In genomic region chr9:105316703-105317102, GRCh38 we compare ENCODE assay signal across 27 cellular contexts.
"Had no signal": no experiment of that assay in that cellular context is flagged by ENCODE, and none has a peak within 500 bp of the region (broad histone marks: within the 10 kb centered on the region; RNA-seq: fewer than 3 reads in every experiment).

No MANE protein-coding gene starts in this region.

- H3K9me3 ChIP-seq: gastroesophageal sphincter, heart left ventricle, left lung, prostate gland, right atrium auricular region, thoracic aorta, tibial nerve, upper lobe of right lung, uterus had no signal

- H3K4me1 ChIP-seq: gastroesophageal sphincter, heart left ventricle, left lung, parathyroid adenoma, prostate gland, right atrium auricular region, tibial nerve, upper lobe of right lung, uterus had no signal

- H3K27me3 Mint-ChIP-seq: naive B cell; natural killer cell treated with Interleukin-12 subunit alpha and Interleukin-12 subunit beta and Interleukin-15 and Interleukin-18, amount 100 ng/mL, for 72 hours; stimulated activated naive CD8-positive, alpha-beta T cell treated with anti-CD3 and anti-CD28 coated beads, Interleukin-15, amount 100 ng/mL, for 72 hours had no signal

- H2AFZ ChIP-seq: hepatocyte, neural progenitor cell, parathyroid adenoma had no signal

- H3K27me3 ChIP-seq: gastroesophageal sphincter, heart left ventricle, hepatocyte, left lung, neural progenitor cell, right atrium auricular region, tibial nerve, upper lobe of right lung, uterus had no signal

- H3K27ac ChIP-seq: gastroesophageal sphincter, heart left ventricle, hepatocyte, left lung, neural progenitor cell, parathyroid adenoma, prostate gland, right atrium auricular region, thoracic aorta, tibial nerve, upper lobe of right lung, uterus had no signal

- H3K4me2 ChIP-seq: hepatocyte, neural progenitor cell, smooth muscle cell had no signal

- H3K4me3 Mint-ChIP-seq: naive B cell; natural killer cell treated with Interleukin-12 subunit alpha and Interleukin-12 subunit beta and Interleukin-15 and Interleukin-18, amount 100 ng/mL, for 72 hours; neural progenitor cell; stimulated activated naive CD8-positive, alpha-beta T cell treated with anti-CD3 and anti-CD28 coated beads, Interleukin-15, amount 100 ng/mL, for 72 hours had no signal

- H3K36me3 Mint-ChIP-seq: natural killer cell treated with Interleukin-12 subunit alpha and Interleukin-12 subunit beta and Interleukin-15 and Interleukin-18, amount 100 ng/mL, for 72 hours had no signal

- H3K4me3 ChIP-seq: gastroesophageal sphincter, heart left ventricle, hepatocyte, left lung, neural progenitor cell, prostate gland, right atrium auricular region, smooth muscle cell, thoracic aorta, tibial nerve, upper lobe of right lung, uterus had no signal

- DNase-seq: cortex of kidney; effector CD4-positive, alpha-beta T cell; heart left ventricle; kidney; left cardiac atrium; left lung; mammary epithelial cell; naive B cell; stimulated activated CD4-positive, alpha-beta T cell treated with anti-CD3 and anti-CD28 coated beads, Interleukin-12 subunit alpha, Interleukin-12 subunit beta, amount 100 ng/mL, for 4 hours; stimulated activated CD4-positive, alpha-beta T cell treated with anti-CD3 and anti-CD28 coated beads, Interleukin-1b, Interleukin-23, amount 100 ng/mL, for 48 hours; stimulated activated CD4-positive, alpha-beta T cell treated with anti-CD3 and anti-CD28 coated beads, Interleukin-4, amount 100 ng/mL, for 1 hour; stimulated activated CD8-positive, alpha-beta memory T cell treated with anti-CD3 and anti-CD28 coated beads, Interleukin-4, amount 100 ng/mL, for 48 hours; stimulated activated naive CD4-positive, alpha-beta T cell; stimulated activated naive CD8-positive, alpha-beta T cell treated with anti-CD3 and anti-CD28 coated beads, Interleukin-15, amount 100 ng/mL, for 72 hours; upper lobe of right lung; uterus had no signal

- H3K27ac Mint-ChIP-seq: natural killer cell treated with Interleukin-12 subunit alpha and Interleukin-12 subunit beta and Interleukin-15 and Interleukin-18, amount 100 ng/mL, for 72 hours; neural progenitor cell; stimulated activated naive CD8-positive, alpha-beta T cell treated with anti-CD3 and anti-CD28 coated beads, Interleukin-15, amount 100 ng/mL, for 72 hours had no signal

- H3K9me3 Mint-ChIP-seq: naive B cell; natural killer cell treated with Interleukin-12 subunit alpha and Interleukin-12 subunit beta and Interleukin-15 and Interleukin-18, amount 100 ng/mL, for 72 hours; neural progenitor cell; stimulated activated naive CD8-positive, alpha-beta T cell treated with anti-CD3 and anti-CD28 coated beads, Interleukin-15, amount 100 ng/mL, for 72 hours had no signal

- H3K9ac ChIP-seq: neural progenitor cell, parathyroid adenoma had no signal

- ATAC-seq: gastroesophageal sphincter; heart left ventricle; left cardiac atrium; left lung; natural killer cell treated with Interleukin-12 subunit alpha and Interleukin-12 subunit beta and Interleukin-15 and Interleukin-18, amount 100 ng/mL, for 72 hours; sciatic nerve; stimulated activated naive CD8-positive, alpha-beta T cell treated with anti-CD3 and anti-CD28 coated beads, Interleukin-15, amount 100 ng/mL, for 72 hours; upper lobe of right lung had no signal

- H3K36me3 ChIP-seq: left lung, neural progenitor cell, prostate gland, right atrium auricular region, thoracic aorta, upper lobe of right lung, uterus had no signal

- H3K4me1 Mint-ChIP-seq: neural progenitor cell; stimulated activated naive CD8-positive, alpha-beta T cell treated with anti-CD3 and anti-CD28 coated beads, Interleukin-15, amount 100 ng/mL, for 72 hours had no signal
